8 cellular contexts compared by ENCODE assay signal in the genomic region with DNA sequence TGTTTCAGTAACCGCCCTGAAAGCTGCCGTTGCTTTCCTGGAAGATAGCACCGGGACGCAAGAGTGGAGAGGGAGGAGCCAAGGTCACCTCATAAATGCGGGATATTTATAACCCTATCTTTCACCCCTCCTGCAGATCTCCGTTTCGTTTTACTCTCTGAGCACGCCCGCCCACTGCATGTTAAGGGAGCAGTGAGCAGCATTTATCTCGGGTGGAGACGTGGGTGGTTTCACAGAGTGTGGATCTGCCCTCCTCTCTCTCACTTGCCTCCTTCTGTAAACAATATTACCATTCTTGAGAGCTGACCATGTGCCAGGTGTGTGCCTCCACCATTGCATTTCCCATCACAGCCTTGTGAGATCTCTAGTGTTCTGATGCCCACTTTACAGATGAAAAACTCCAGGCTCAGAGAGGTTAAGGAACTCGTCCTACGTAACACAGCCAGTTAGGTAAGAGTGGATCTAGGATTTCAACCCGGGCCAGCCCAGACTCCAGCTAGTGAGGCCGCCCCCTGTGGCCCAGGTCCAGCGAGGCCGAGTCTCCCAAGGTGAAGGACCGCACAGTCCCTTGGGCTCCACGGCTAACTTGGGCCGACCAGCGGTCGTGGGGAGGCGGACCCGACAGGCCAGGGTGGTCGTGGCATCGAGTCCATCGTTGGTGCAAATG. TPM values are rescaled to one million over a fixed set of nuclear protein-coding genes. Genes with fewer than 3 reads are reported as not detected.
A peak's percentile ranks its signal among the peaks of the same experiment; 100 is the strongest.
DNase-seq lines count a peak whose midpoint lies in the region; TF ChIP-seq lines count a peak whose summit lies in the region.

No MANE protein-coding gene starts in this region.

- H3K79me2 ChIP-seq in neural progenitor cell (ENCODE audit: low read depth), result no peaks in the 10 kb centered on the region

- peak; percentile 14 for TF ChIP-seq CTCF in fibroblast of villous mesenchyme (IDR thresholded peaks at IDR 0.05; ENCODE audit: insufficient read depth, low read depth, low read length)
- no peak for TF ChIP-seq CTCF in neural progenitor cell (IDR thresholded peaks at IDR 0.05)

- H3K27me3 ChIP-seq in neural progenitor cell, result no peaks in the 10 kb centered on the region

- H3K9me3 ChIP-seq in neural progenitor cell (ENCODE audit: low read depth), result no peaks in the 10 kb centered on the region

- POLR2A ChIA-PET in activated CD4-positive, alpha-beta memory T cell treated with anti-CD3 and anti-CD28 coated beads for 36 hours (lab: Charles Lee), result interaction anchor here (1.1 kb wide), 1 partner anchor 18 kb away, joined by 3 read pairs; no protein-coding TSS in a partner anchor

- H3K4me3 Mint-ChIP-seq in activated CD4-positive, alpha-beta memory T cell treated with anti-CD3 and anti-CD28 coated beads for 36 hours, result peak overlapping the region; percentile 81
- peak overlapping the region; percentile 82 for H3K4me3 Mint-ChIP-seq in neural progenitor cell

- no peaks in the 10 kb centered on the region for H4K20me1 ChIP-seq in neural progenitor cell (ENCODE audit: low read depth)

- CTCF ChIA-PET in activated CD4-positive, alpha-beta memory T cell treated with anti-CD3 and anti-CD28 coated beads for 36 hours (lab: Charles Lee), result no interaction called here

- H3K4me1 ChIP-seq in neural progenitor cell, result peaks cover 7% of the 10 kb centered on the region

- peak overlapping the region; percentile 72 for H3K4me3 ChIP-seq in fibroblast of villous mesenchyme (ENCODE audit: low read depth, low read length)
- H3K4me3 ChIP-seq in neural progenitor cell, result peak overlapping the region; percentile 73

- H3F3A ChIP-seq in neural progenitor cell (ENCODE audit: low read depth), result peaks cover 30% of the 10 kb centered on the region

- no peaks in the 10 kb centered on the region for H3K27me3 Mint-ChIP-seq in activated CD4-positive, alpha-beta memory T cell treated with anti-CD3 and anti-CD28 coated beads for 36 hours
- H3K27me3 Mint-ChIP-seq in neural progenitor cell (ENCODE audit: insufficient read depth, low read depth), result peaks cover 12% of the 10 kb centered on the region

- peaks cover 18% of the 10 kb centered on the region for H3K4me1 Mint-ChIP-seq in activated CD4-positive, alpha-beta memory T cell treated with anti-CD3 and anti-CD28 coated beads for 36 hours (ENCODE audit: low read depth)
- H3K4me1 Mint-ChIP-seq in neural progenitor cell, result peaks cover 29% of the 10 kb centered on the region

- H3K36me3 Mint-ChIP-seq in activated CD4-positive, alpha-beta memory T cell treated with anti-CD3 and anti-CD28 coated beads for 36 hours, result no peaks in the 10 kb centered on the region
- H3K36me3 Mint-ChIP-seq in neural progenitor cell, result no peaks in the 10 kb centered on the region

- H2AFZ ChIP-seq in neural progenitor cell (replicated peaks), result peak overlapping the region; percentile 70

- H3K27ac Mint-ChIP-seq in activated CD4-positive, alpha-beta memory T cell treated with anti-CD3 and anti-CD28 coated beads for 36 hours, result peak overlapping the region; percentile 78
- H3K27ac Mint-ChIP-seq in neural progenitor cell, result peak overlapping the region; percentile 53

- H3K4me2 ChIP-seq in neural progenitor cell, result peak overlapping the region; percentile 89

- H3K27ac ChIP-seq in neural progenitor cell, result no peak overlapping the region

- no peaks in the 10 kb centered on the region for H3K9me3 Mint-ChIP-seq in activated CD4-positive, alpha-beta memory T cell treated with anti-CD3 and anti-CD28 coated beads for 36 hours
- H3K9me3 Mint-ChIP-seq in neural progenitor cell, result no peaks in the 10 kb centered on the region

- intact Hi-C loops in activated CD4-positive, alpha-beta memory T cell treated with anti-CD3 and anti-CD28 coated beads for 36 hours (cut with micrococcal nuclease), result loop anchor here (2.0 kb wide), 1 partner anchor 17 kb away; the partner anchor contains the start of gene SEMA4B

- peak; percentile 28 for DNase-seq in NCI-H1436 (lab: John Stamatoyannopoulos, UW)
- no peak for DNase-seq in NCI-H1436 treated with DMSO at 0.1 percent for 48 hours (lab: John Stamatoyannopoulos, UW)
- peak; percentile 65 for DNase-seq in HCEC 1CT
- DNase-seq in NAMALWA (ENCODE audit: low spot score), result peak; percentile 51
- peak; percentile 67 for DNase-seq in activated CD4-positive, alpha-beta memory T cell treated with anti-CD3 and anti-CD28 coated beads for 36 hours
- peak; percentile 95 for DNase-seq in fibroblast of villous mesenchyme (ENCODE audit: low read depth)
- DNase-seq in neural progenitor cell (ENCODE audit: low spot score), result no peak
- no peak for DNase-seq in NCI-H345 treated with DMSO at 0.1 percent for 48 hours (lab: John Stamatoyannopoulos, UW; ENCODE audit: unreplicated experiment)

- H3K36me3 ChIP-seq in neural progenitor cell, result no peaks in the 10 kb centered on the region

- no peak overlapping the region for H3K9ac ChIP-seq in neural progenitor cell

RNA-seq across cellular contexts. Expression of gene SEMA4B, which starts 16.9 kb away (rescaled TPM):
- total RNA-seq in activated CD4-positive, alpha-beta memory T cell treated with anti-CD3 and anti-CD28 coated beads for 36 hours, result 10 to 100 TPM; 13.1 to 16.7 TPM
- total RNA-seq in fibroblast of villous mesenchyme (16.4 and 21.6 TPM in 2 replicates), neural progenitor cell (ENCODE audit: low replicate concordance) (7.7 and 18.9 TPM in 2 replicates)

RNA-seq across cellular contexts. Expression of gene CIB1, which starts 49.5 kb away (rescaled TPM):
- total RNA-seq in activated CD4-positive, alpha-beta memory T cell treated with anti-CD3 and anti-CD28 coated beads for 36 hours, result 100 to 1,000 TPM; 162 to 170 TPM
- total RNA-seq in fibroblast of villous mesenchyme (19.0 and 31.2 TPM in 2 replicates), neural progenitor cell (ENCODE audit: low replicate concordance) (5.2 and 7.7 TPM in 2 replicates)

RNA-seq across cellular contexts. Expression of gene GDPGP1, which starts 49.8 kb away (rescaled TPM):
- total RNA-seq in activated CD4-positive, alpha-beta memory T cell treated with anti-CD3 and anti-CD28 coated beads for 36 hours, result 1 to 10 TPM; 8.0 to 9.2 TPM
- total RNA-seq in fibroblast of villous mesenchyme (5.2 and 5.6 TPM in 2 replicates), neural progenitor cell (ENCODE audit: low replicate concordance) (0.67 and 3.5 TPM in 2 replicates)

Comparison
In these comparisons a context has a peak if more than half of its experiments do, and no peak if none do; other contexts are left out.
1. DNase-seq: peak in NCI-H1436 (single experiment), HCEC 1CT (single experiment), NAMALWA (single experiment), activated CD4-positive, alpha-beta memory T cell treated with anti-CD3 and anti-CD28 coated beads for 36 hours (single experiment) and fibroblast of villous mesenchyme (single experiment); none in NCI-H1436 treated with DMSO at 0.1 percent for 48 hours (single experiment), neural progenitor cell (single experiment) and NCI-H345 treated with DMSO at 0.1 percent for 48 hours (single experiment).